Comparison of ENCODE assay signal across 28 cellular contexts in the genomic region with DNA sequence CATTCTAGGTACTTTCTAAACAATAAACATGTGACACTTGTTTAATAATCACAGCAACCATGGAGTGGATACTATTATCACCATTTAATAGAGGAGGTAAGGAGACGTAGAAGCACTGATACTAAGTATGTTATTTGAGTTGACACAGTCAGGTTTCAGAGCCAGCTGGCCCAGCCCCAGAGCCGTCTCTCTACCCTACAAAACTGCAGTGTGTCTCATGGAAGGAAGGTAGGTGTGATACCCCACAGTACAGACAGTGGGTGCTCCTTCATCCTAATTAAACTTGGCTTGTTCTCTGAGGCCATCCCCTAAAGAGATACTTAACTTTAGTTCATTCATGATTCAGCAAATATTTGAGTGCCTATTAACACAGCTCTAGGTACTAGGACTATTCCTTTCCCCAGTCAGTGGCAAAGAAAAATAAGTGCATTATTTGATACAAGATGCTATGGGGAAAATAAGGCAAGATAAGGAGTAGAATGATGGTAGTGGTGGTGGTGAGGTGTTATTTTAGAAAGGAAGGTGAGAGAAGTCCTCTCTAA. TPM values are rescaled to one million over a fixed set of nuclear protein-coding genes. Genes with fewer than 3 reads are reported as not detected.
"Had no signal": no experiment of that assay in that cellular context is flagged by ENCODE, and none has a peak within 500 bp of the region (broad histone marks: within the 10 kb centered on the region; RNA-seq: fewer than 3 reads in every experiment).

No MANE protein-coding gene starts in this region.

- H3K27me3 Mint-ChIP-seq: memory B cell had no signal

- H3K27me3 ChIP-seq: dorsolateral prefrontal cortex, gastrocnemius medialis, heart right ventricle, neural progenitor cell, sigmoid colon, stomach, tibial nerve, upper lobe of right lung, uterus had no signal

- H3K36me3 ChIP-seq: gastrocnemius medialis, heart right ventricle, neural progenitor cell, sigmoid colon, stomach, tibial nerve, upper lobe of right lung, uterus had no signal

- H3K9me3 Mint-ChIP-seq: stimulated activated effector memory CD8-positive, alpha-beta T cell treated with anti-CD3 and anti-CD28 coated beads, Interleukin-12 subunit alpha, Interleukin-12 subunit beta, amount 100 ng/mL, for 72 hours had no signal

- H3K4me1 Mint-ChIP-seq: mesothelial cell of epicardium; naive thymus-derived CD4-positive, alpha-beta T cell; nephron; stimulated activated effector memory CD8-positive, alpha-beta T cell treated with anti-CD3 and anti-CD28 coated beads, Interleukin-12 subunit alpha, Interleukin-12 subunit beta, amount 100 ng/mL, for 72 hours had no signal

- DNase-seq: cerebellar nuclear complex; dorsolateral prefrontal cortex; effector CD4-positive, alpha-beta T cell; foreskin fibroblast; gastrocnemius medialis; hippocampal formation; left cardiac atrium; mucosa of descending colon; naive thymus-derived CD4-positive, alpha-beta T cell; sigmoid colon; stimulated activated CD4-positive, alpha-beta T cell treated with anti-CD3 and anti-CD28 coated beads, Interleukin-2, amount 100 ng/mL, for 24 hours; stimulated activated CD4-positive, alpha-beta T cell treated with anti-CD3 and anti-CD28 coated beads, Interleukin-4, amount 100 ng/mL, for 24 hours; stimulated activated naive CD4-positive, alpha-beta T cell treated with Interleukin-2 at 50 U/mL for 16 hours; stomach; upper lobe of right lung; uterus had no signal

- H3K9me3 ChIP-seq: gastrocnemius medialis, mucosa of descending colon, sigmoid colon, tibial nerve, upper lobe of right lung, uterus had no signal

- ATAC-seq: esophagus mucosa; gastrocnemius medialis; naive thymus-derived CD4-positive, alpha-beta T cell; stimulated activated effector memory CD8-positive, alpha-beta T cell treated with anti-CD3 and anti-CD28 coated beads, Interleukin-12 subunit alpha, Interleukin-12 subunit beta, amount 100 ng/mL, for 72 hours; upper lobe of right lung had no signal

- H3K4me1 ChIP-seq: gastrocnemius medialis, neural progenitor cell, parathyroid adenoma, sigmoid colon, tibial nerve, upper lobe of right lung, uterus had no signal

- H3K36me3 Mint-ChIP-seq: stimulated activated effector memory CD8-positive, alpha-beta T cell treated with anti-CD3 and anti-CD28 coated beads, Interleukin-12 subunit alpha, Interleukin-12 subunit beta, amount 100 ng/mL, for 72 hours had no signal

- H3K27ac Mint-ChIP-seq: memory B cell; mesothelial cell of epicardium; naive thymus-derived CD4-positive, alpha-beta T cell; nephron; neural progenitor cell; progenitor cell of endocrine pancreas; stimulated activated effector memory CD8-positive, alpha-beta T cell treated with anti-CD3 and anti-CD28 coated beads, Interleukin-12 subunit alpha, Interleukin-12 subunit beta, amount 100 ng/mL, for 72 hours had no signal

- H3K4me3 Mint-ChIP-seq: memory B cell; mesothelial cell of epicardium; naive thymus-derived CD4-positive, alpha-beta T cell; nephron; neural progenitor cell; stimulated activated effector memory CD8-positive, alpha-beta T cell treated with anti-CD3 and anti-CD28 coated beads, Interleukin-12 subunit alpha, Interleukin-12 subunit beta, amount 100 ng/mL, for 72 hours had no signal

- H3K4me3 ChIP-seq: dorsolateral prefrontal cortex, gastrocnemius medialis, heart right ventricle, lung, mucosa of descending colon, neural progenitor cell, sigmoid colon, stomach, tibial nerve, upper lobe of right lung, uterus had no signal

- H3K27ac ChIP-seq: dorsolateral prefrontal cortex, gastrocnemius medialis, heart right ventricle, neural progenitor cell, parathyroid adenoma, sigmoid colon, stomach, tibial nerve, upper lobe of right lung, uterus had no signal

RNA-seq across cellular contexts. Expression of a gene that starts 22.6 kb away (rescaled TPM):
- total RNA-seq: osteoblast had no signal
